ENCODE assay signal across 11 cellular contexts in the genomic region with DNA sequence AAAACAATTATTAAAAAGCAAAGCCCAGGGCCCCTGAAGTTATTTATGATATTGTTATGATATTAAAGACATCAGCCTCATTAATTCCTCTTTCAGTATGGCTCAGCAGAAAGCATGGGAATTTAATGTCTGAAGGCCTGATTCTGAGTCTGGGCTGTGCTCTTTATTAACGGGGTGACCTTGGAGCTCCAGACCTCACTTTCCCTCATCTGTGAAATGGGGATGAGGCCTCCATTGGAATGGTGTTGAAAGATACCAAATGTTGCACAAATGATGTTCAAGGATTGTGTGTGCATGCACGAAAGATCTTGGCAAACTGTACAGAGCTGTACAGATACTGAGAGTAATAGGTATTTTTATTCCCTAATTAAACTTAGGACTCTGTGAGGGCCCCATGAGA.
"Had no signal": no experiment of that assay in that cellular context is flagged by ENCODE, and none has a peak within 500 bp of the region (broad histone marks: within the 10 kb centered on the region; RNA-seq: fewer than 3 reads in every experiment).

No MANE protein-coding gene starts in this region.

- FAIRE-seq: H1, H54 had no signal

- H3K4me2 ChIP-seq: GM23338 had no signal

- H2AFZ ChIP-seq: GM23248, GM23338 had no signal

- H3K9ac ChIP-seq: GM23248 had no signal

- H3K27ac ChIP-seq: GM23248 had no signal

- H3K36me3 ChIP-seq: HAP-1 had no signal

- ATAC-seq: GM23338, HCT116 had no signal

- H3K4me3 ChIP-seq: GM23248, GM23338, HAP-1 had no signal

- DNase-seq: GM23248, GOT3, H7, H9, HCEC 1CT, HFFc6 had no signal

- H3K9me3 ChIP-seq: HAP-1 had no signal
